Comparison of ENCODE assay signal across 1 cellular context in the genomic region with DNA sequence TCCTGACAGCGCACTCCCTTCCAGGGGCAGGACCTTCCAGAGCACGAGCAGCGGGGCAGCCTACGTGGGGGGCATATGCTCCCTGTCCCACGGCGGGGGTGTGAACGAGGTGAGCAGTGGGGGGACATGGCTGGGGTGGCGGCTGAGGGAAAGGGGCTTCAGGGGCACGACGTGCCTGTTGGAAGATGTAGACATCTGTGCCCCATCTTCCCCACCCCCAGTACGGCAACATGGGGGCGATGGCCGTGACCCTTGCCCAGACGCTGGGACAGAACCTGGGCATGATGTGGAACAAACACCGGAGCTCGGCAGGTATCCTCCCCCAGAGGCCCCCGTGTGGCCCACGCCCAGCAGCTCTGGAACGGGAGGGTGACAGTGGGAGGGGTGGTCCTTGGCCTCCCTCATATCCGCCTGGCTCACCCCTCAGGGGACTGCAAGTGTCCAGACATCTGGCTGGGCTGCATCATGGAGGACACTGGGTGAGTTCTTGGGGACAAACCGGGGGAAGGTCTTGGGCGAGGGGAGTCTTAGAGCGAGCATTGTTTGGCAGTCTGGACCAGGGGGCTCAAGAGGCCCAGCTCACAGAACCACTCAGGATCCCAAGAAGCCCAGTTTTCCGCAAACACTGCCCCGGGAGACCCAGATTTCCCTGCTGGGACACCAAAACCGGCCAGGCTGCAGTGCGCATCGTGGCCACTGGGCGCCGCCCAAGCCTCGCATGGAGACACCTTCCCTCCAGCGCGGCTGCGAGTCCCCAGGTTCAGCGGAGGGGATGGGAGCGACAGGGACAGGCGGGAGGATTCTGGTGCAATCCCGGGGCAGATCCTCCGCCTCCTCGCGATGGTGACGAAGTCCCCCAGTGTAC.
TF ChIP-seq lines count a peak whose summit lies in the region.

No MANE protein-coding gene starts in this region.

TF ChIP-seq in HepG2, 621 proteins besides CTCF, POLR2A, EP300 and RAD21 (continued from another document and continues in another):
- TF ChIP-seq, protein P1, sequence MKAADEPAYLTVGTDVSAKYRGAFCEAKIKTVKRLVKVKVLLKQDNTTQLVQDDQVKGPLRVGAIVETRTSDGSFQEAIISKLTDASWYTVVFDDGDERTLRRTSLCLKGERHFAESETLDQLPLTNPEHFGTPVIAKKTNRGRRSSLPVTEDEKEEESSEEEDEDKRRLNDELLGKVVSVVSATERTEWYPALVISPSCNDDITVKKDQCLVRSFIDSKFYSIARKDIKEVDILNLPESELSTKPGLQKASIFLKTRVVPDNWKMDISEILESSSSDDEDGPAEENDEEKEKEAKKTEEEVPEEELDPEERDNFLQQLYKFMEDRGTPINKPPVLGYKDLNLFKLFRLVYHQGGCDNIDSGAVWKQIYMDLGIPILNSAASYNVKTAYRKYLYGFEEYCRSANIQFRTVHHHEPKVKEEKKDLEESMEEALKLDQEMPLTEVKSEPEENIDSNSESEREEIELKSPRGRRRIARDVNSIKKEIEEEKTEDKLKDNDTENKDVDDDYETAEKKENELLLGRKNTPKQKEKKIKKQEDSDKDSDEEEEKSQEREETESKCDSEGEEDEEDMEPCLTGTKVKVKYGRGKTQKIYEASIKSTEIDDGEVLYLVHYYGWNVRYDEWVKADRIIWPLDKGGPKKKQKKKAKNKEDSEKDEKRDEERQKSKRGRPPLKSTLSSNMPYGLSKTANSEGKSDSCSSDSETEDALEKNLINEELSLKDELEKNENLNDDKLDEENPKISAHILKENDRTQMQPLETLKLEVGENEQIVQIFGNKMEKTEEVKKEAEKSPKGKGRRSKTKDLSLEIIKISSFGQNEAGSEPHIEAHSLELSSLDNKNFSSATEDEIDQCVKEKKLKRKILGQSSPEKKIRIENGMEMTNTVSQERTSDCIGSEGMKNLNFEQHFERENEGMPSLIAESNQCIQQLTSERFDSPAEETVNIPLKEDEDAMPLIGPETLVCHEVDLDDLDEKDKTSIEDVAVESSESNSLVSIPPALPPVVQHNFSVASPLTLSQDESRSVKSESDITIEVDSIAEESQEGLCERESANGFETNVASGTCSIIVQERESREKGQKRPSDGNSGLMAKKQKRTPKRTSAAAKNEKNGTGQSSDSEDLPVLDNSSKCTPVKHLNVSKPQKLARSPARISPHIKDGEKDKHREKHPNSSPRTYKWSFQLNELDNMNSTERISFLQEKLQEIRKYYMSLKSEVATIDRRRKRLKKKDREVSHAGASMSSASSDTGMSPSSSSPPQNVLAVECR (CRISPR knock-in tag; IDR thresholded peaks at IDR 0.05; ENCODE audit: borderline replicate concordance): 0 out of 2 replicates have a peak, but pooled peaks have one; percentile 26
- peak; percentile 77 for TF ChIP-seq UBTF (CRISPR knock-in tag; IDR thresholded peaks at IDR 0.05)
- no peak for TF ChIP-seq HOXD1 (CRISPR knock-in tag; IDR thresholded peaks at IDR 0.05)
- no peak for TF ChIP-seq ZNF749 (CRISPR knock-in tag; IDR thresholded peaks at IDR 0.05; ENCODE audit: borderline replicate concordance)
- no peak for TF ChIP-seq ZNF431 (CRISPR knock-in tag; IDR thresholded peaks at IDR 0.05; ENCODE audit: borderline replicate concordance, low read depth)
- TF ChIP-seq HOMEZ (CRISPR knock-in tag; IDR thresholded peaks at IDR 0.05; ENCODE audit: low read depth): peak; percentile 35; the same call in 1 of the 2 replicates
- TF ChIP-seq ZNF777 (CRISPR knock-in tag; IDR thresholded peaks at IDR 0.05): no peak
- no peak for TF ChIP-seq ZNF569 (CRISPR knock-in tag; IDR thresholded peaks at IDR 0.05; ENCODE audit: borderline replicate concordance)
- TF ChIP-seq ZNF292 (CRISPR knock-in tag; IDR thresholded peaks at IDR 0.05; ENCODE audit: borderline replicate concordance, low read depth): no peak
- TF ChIP-seq ZNF317 (CRISPR knock-in tag; IDR thresholded peaks at IDR 0.05): no peak
- TF ChIP-seq ZBTB34 (CRISPR knock-in tag; IDR thresholded peaks at IDR 0.05): no peak
- TF ChIP-seq ZNF746 (CRISPR knock-in tag; IDR thresholded peaks at IDR 0.05): no peak
- no peak for TF ChIP-seq CCDC6 (CRISPR knock-in tag; IDR thresholded peaks at IDR 0.05)
- TF ChIP-seq NCOA2 (CRISPR knock-in tag; IDR thresholded peaks at IDR 0.05): 0 out of 2 replicates have a peak, but pooled peaks have one; percentile 26
- TF ChIP-seq PITX1 (CRISPR knock-in tag; IDR thresholded peaks at IDR 0.05): 0 out of 2 replicates have a peak, but pooled peaks have one; percentile 31
- TF ChIP-seq RBFOX2 (IDR thresholded peaks at IDR 0.05; ENCODE audit: low read depth, low read length): no peak
- no peak for TF ChIP-seq FOXJ3 (CRISPR knock-in tag; IDR thresholded peaks at IDR 0.05; ENCODE audit: borderline replicate concordance)
- TF ChIP-seq NCOR1 (IDR thresholded peaks at IDR 0.05; ENCODE audit: borderline replicate concordance, low read length): no peak
- TF ChIP-seq MXI1 (IDR thresholded peaks at IDR 0.05; ENCODE audit: borderline replicate concordance, low read depth, low read length): peak; percentile 68; the same call in 1 of the 3 replicates
- TF ChIP-seq RFXAP (CRISPR knock-in tag; IDR thresholded peaks at IDR 0.05; ENCODE audit: borderline replicate concordance): no peak
- no peak for TF ChIP-seq REL (CRISPR knock-in tag; conservative IDR thresholded peaks at IDR 0.05)
- TF ChIP-seq ZNF792 (CRISPR knock-in tag; IDR thresholded peaks at IDR 0.05): peak; percentile 47; the same call in 1 of the 2 replicates
- TF ChIP-seq ZNF543 (CRISPR knock-in tag; IDR thresholded peaks at IDR 0.05): no peak
- no peak; the same call in 1 of the 2 replicates for TF ChIP-seq ZSCAN21 (CRISPR knock-in tag; IDR thresholded peaks at IDR 0.05; ENCODE audit: borderline replicate concordance)
- TF ChIP-seq KDM1A (CRISPR knock-in tag; IDR thresholded peaks at IDR 0.05): no peak; the same call in 1 of the 2 replicates
- TF ChIP-seq ZC3H13 (CRISPR knock-in tag; IDR thresholded peaks at IDR 0.05): no peak
- TF ChIP-seq PCBP1 (IDR thresholded peaks at IDR 0.05; ENCODE audit: borderline replicate concordance, low read depth, low read length): peak; percentile 91
- TF ChIP-seq, protein P2, sequence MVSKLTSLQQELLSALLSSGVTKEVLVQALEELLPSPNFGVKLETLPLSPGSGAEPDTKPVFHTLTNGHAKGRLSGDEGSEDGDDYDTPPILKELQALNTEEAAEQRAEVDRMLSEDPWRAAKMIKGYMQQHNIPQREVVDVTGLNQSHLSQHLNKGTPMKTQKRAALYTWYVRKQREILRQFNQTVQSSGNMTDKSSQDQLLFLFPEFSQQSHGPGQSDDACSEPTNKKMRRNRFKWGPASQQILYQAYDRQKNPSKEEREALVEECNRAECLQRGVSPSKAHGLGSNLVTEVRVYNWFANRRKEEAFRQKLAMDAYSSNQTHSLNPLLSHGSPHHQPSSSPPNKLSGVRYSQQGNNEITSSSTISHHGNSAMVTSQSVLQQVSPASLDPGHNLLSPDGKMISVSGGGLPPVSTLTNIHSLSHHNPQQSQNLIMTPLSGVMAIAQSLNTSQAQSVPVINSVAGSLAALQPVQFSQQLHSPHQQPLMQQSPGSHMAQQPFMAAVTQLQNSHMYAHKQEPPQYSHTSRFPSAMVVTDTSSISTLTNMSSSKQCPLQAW (CRISPR knock-in tag; IDR thresholded peaks at IDR 0.05): peak; percentile 8; the same call in 1 of the 2 replicates
- no peak for TF ChIP-seq ZNF879 (CRISPR knock-in tag; IDR thresholded peaks at IDR 0.05)
- TF ChIP-seq ZNF124 (CRISPR knock-in tag; IDR thresholded peaks at IDR 0.05): no peak; the same call in 1 of the 2 replicates
- no peak for TF ChIP-seq SP1 (IDR thresholded peaks at IDR 0.05)
- TF ChIP-seq SP1 (CRISPR knock-in tag; IDR thresholded peaks at IDR 0.05): peak; percentile 49; the same call in 1 of the 2 replicates
- TF ChIP-seq SMC3 (IDR thresholded peaks at IDR 0.05; ENCODE audit: low read length): peak; percentile 53; the same call in 1 of the 2 replicates
- TF ChIP-seq ZNF672 (CRISPR knock-in tag; IDR thresholded peaks at IDR 0.05): no peak
- TF ChIP-seq ETS1 (CRISPR knock-in tag; IDR thresholded peaks at IDR 0.05): no peak
- TF ChIP-seq ESRRA (CRISPR knock-in tag; IDR thresholded peaks at IDR 0.05; ENCODE audit: low read depth): no peak
- no peak for TF ChIP-seq PPARG (CRISPR knock-in tag; conservative IDR thresholded peaks at IDR 0.05)
- peak; percentile 79; the same call in 1 of the 2 replicates for TF ChIP-seq MZF1 (CRISPR knock-in tag; IDR thresholded peaks at IDR 0.05; ENCODE audit: borderline replicate concordance)
- TF ChIP-seq ZNF234 (CRISPR knock-in tag; conservative IDR thresholded peaks at IDR 0.05): no peak
- TF ChIP-seq KAT7 (CRISPR knock-in tag; IDR thresholded peaks at IDR 0.05; ENCODE audit: borderline replicate concordance): no peak
- no peak for TF ChIP-seq SETDB1 (CRISPR knock-in tag; IDR thresholded peaks at IDR 0.05; ENCODE audit: borderline replicate concordance)
- no peak for TF ChIP-seq ZNF781 (CRISPR knock-in tag; IDR thresholded peaks at IDR 0.05; ENCODE audit: borderline replicate concordance, not compliant biosample characterization)
- peak; percentile 39; the same call in 1 of the 2 replicates for TF ChIP-seq FOXO1 (CRISPR knock-in tag; IDR thresholded peaks at IDR 0.05)
- TF ChIP-seq, protein P3, sequence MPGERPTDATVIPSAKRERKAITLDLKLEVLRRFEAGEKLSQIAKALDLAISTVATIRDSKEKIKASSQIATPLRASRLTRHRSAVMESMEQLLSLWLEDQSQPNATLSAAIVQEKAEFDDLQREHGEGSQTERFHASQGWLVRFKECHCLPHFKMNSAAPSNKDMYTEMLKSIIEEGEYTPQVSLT (CRISPR knock-in tag; IDR thresholded peaks at IDR 0.05; ENCODE audit: borderline replicate concordance, low read depth): no peak
- TF ChIP-seq ZBTB33 (CRISPR knock-in tag; IDR thresholded peaks at IDR 0.05): no peak
- no peak for TF ChIP-seq HNRNPK (IDR thresholded peaks at IDR 0.05; ENCODE audit: low read depth, low read length, poor library complexity, severe bottlenecking)
- no peak for TF ChIP-seq GABPA (IDR thresholded peaks at IDR 0.05; ENCODE audit: low read depth, low read length)
- no peak for TF ChIP-seq GABPA (CRISPR knock-in tag; IDR thresholded peaks at IDR 0.05; ENCODE audit: low read depth)
- no peak for TF ChIP-seq CENPX (CRISPR knock-in tag; IDR thresholded peaks at IDR 0.05)
- no peak for TF ChIP-seq JARID2 (CRISPR knock-in tag; IDR thresholded peaks at IDR 0.05; ENCODE audit: insufficient replicate concordance)
- TF ChIP-seq BORCS8-MEF2B (CRISPR knock-in tag; IDR thresholded peaks at IDR 0.05): peak; percentile 67; the same call in 1 of the 2 replicates
- no peak for TF ChIP-seq NFIC (IDR thresholded peaks at IDR 0.05; ENCODE audit: low read length)
- TF ChIP-seq ZKSCAN8 (CRISPR knock-in tag; IDR thresholded peaks at IDR 0.05; ENCODE audit: borderline replicate concordance): no peak
